31 cellular contexts compared by ENCODE assay signal in genomic region chr2:30705711-30706533, GRCh38.
DNase-seq lines count a peak whose midpoint lies in the region; ATAC-seq, FAIRE-seq and TF ChIP-seq lines count a peak whose summit lies in the region.
"Had no signal": no experiment of that assay in that cellular context is flagged by ENCODE, and none has a peak within 500 bp of the region (broad histone marks: within the 10 kb centered on the region; RNA-seq: fewer than 3 reads in every experiment).

No MANE protein-coding gene starts in this region.

- POLR2A ChIA-PET in A549 (lab: Yijun Ruan, JAX), result interaction anchor here (0.8 to 1.1 kb wide), 2 partner anchors 475 to 541 kb away, joined by 3 to 4 read pairs; partner anchors contain the start of gene LBH

- no peak for TF ChIP-seq RAD21 in A549 (conservative IDR thresholded peaks at IDR 0.05 in 1 of 2, IDR thresholded peaks at IDR 0.05 in 1 of 2)

- H3K36me3 ChIP-seq in SJCRH30, result no peaks in the 10 kb centered on the region
- no peaks in the 10 kb centered on the region for H3K36me3 ChIP-seq in parathyroid adenoma (ENCODE audit: control insufficient read depth, insufficient read depth, low read length)
- H3K36me3 ChIP-seq: HAP-1, right atrium auricular region had no signal

- H3K9ac ChIP-seq in parathyroid adenoma, result no peak overlapping the region

- H3K9me3 ChIP-seq in A549 (peaks cover 28% of the 10 kb centered on the region), SJCRH30 (replicated peaks) (peaks cover 16% of the 10 kb centered on the region), parathyroid adenoma (ENCODE audit: control insufficient read depth, low read length) (no peaks in the 10 kb centered on the region)
- H3K9me3 ChIP-seq: testis had no signal

- no peak for TF ChIP-seq POLR2A in A549 (IDR thresholded peaks at IDR 0.05; ENCODE audit: low read length)

- no peak overlapping the region for H3K4me3 Mint-ChIP-seq in activated naive CD8-positive, alpha-beta T cell treated with anti-CD3 and anti-CD28 coated beads, Interleukin-2, amount 50 U/mL, for 24 hours
- H3K4me3 Mint-ChIP-seq: activated CD4-positive, alpha-beta T cell treated with anti-CD3 and anti-CD28 coated beads for 36 hours; activated T-cell treated with anti-CD3 and anti-CD28 coated beads, Interleukin-2, amount 50 U/mL, for 4 hours; central memory CD8-positive, alpha-beta T cell; memory B cell; neural crest cell; stimulated activated naive CD8-positive, alpha-beta T cell treated with anti-CD3 and anti-CD28 coated beads, Interleukin-15, Interleukin-2, amounts not matched to agents 100 ng/mL and 50 ng/mL, for 24 hours had no signal

- no peak for FAIRE-seq in A549 (lab: Jason Lieb, UNC)
- FAIRE-seq: frontal cortex had no signal

- H3K27ac Mint-ChIP-seq in activated naive CD8-positive, alpha-beta T cell treated with anti-CD3 and anti-CD28 coated beads, Interleukin-2, amount 50 U/mL, for 24 hours, result no peak overlapping the region
- H3K27ac Mint-ChIP-seq: activated CD4-positive, alpha-beta T cell treated with anti-CD3 and anti-CD28 coated beads for 36 hours; memory B cell; stimulated activated naive CD8-positive, alpha-beta T cell treated with anti-CD3 and anti-CD28 coated beads, Interleukin-15, Interleukin-2, amounts not matched to agents 100 ng/mL and 50 ng/mL, for 24 hours had no signal

- CTCF ChIA-PET in A549 (lab: Yijun Ruan, JAX), result interaction anchor here (0.7 to 17.6 kb wide), 30 partner anchors 8 to 557 kb away, joined by 3 to 460 read pairs (median 6); no protein-coding TSS in a partner anchor

- peaks cover 26% of the 10 kb centered on the region for H3K9me3 Mint-ChIP-seq in activated naive CD8-positive, alpha-beta T cell treated with anti-CD3 and anti-CD28 coated beads, Interleukin-2, amount 50 U/mL, for 24 hours

- H3K4me3 ChIP-seq in A549, result no peak overlapping the region
- no peak overlapping the region for H3K4me3 ChIP-seq in SJCRH30
- no peak overlapping the region for H3K4me3 ChIP-seq in parathyroid adenoma (ENCODE audit: low read depth, low read length)
- H3K4me3 ChIP-seq: HAP-1, hepatocyte, right atrium auricular region, testis had no signal

- H3K79me2 ChIP-seq in parathyroid adenoma, result no peaks in the 10 kb centered on the region
- H3K79me2 ChIP-seq: hepatocyte had no signal

- H3K4me2 ChIP-seq in A549, result no peak overlapping the region
- H3K4me2 ChIP-seq in parathyroid adenoma (ENCODE audit: low read length), result no peak overlapping the region
- H3K4me2 ChIP-seq: hepatocyte had no signal

- H2AFZ ChIP-seq in parathyroid adenoma, result peak overlapping the region; percentile 82
- H2AFZ ChIP-seq: hepatocyte had no signal

- WGBS in A549 (ENCODE audit: missing lambda C conversion rate), result 80% methylated on average over 10 of the region's 10 CpGs

- TF ChIP-seq CTCF in A549 (IDR thresholded peaks at IDR 0.05), result no peak
- no peak for TF ChIP-seq CTCF in parathyroid adenoma (IDR thresholded peaks at IDR 0.05)

- H3K27ac ChIP-seq in A549, result peak overlapping the region; percentile 26 to 54; a peak in 3 of 6 replicates
- no peak overlapping the region for H3K27ac ChIP-seq in SJCRH30
- no peak overlapping the region for H3K27ac ChIP-seq in parathyroid adenoma
- H3K27ac ChIP-seq: hepatocyte, testis had no signal

- DNase-seq in A549 (ENCODE audit: low read depth in 1 of 2, low spot score in 1 of 2) (no peak), SJCRH30 (peak; percentile 25 to 43), ecto neural progenitor cell (ENCODE audit: low spot score) (peak; percentile 34)
- DNase-seq in effector CD8-positive, alpha-beta T cell (lab: John Stamatoyannopoulos, UW), result no peak
- no peak for DNase-seq in activated naive CD8-positive, alpha-beta T cell treated with anti-CD3 and anti-CD28 coated beads, Interleukin-2, amount 50 U/mL, for 24 hours
- DNase-seq: activated CD4-positive, alpha-beta T cell treated with anti-CD3 and anti-CD28 coated beads for 36 hours; activated naive CD4-positive, alpha-beta T cell; activated T-cell treated with anti-CD3 and anti-CD28 coated beads, Interleukin-2, amount 50 U/mL, for 4 hours; Calu3; dermis blood vessel endothelial cell; GF-D8; KBM-7; kidney glomerular epithelial cell; NCI-H1092 treated with DMSO at 0.1 percent for 48 hours; NCI-H187 treated with DMSO at 0.1 percent for 48 hours; NCI-H2171; NCI-H510A; posterior cingulate gyrus; stimulated activated CD4-positive, alpha-beta T cell treated with anti-CD3 and anti-CD28 coated beads, Interleukin-1b, Interleukin-23, amount 100 ng/mL, for 48 hours; testis had no signal

- H3K36me3 Mint-ChIP-seq in activated naive CD8-positive, alpha-beta T cell treated with anti-CD3 and anti-CD28 coated beads, Interleukin-2, amount 50 U/mL, for 24 hours (ENCODE audit: low read depth), result peaks cover 5% of the 10 kb centered on the region

- ATAC-seq in A549, result no peak
- ATAC-seq in activated CD4-positive, CD25-positive, alpha-beta regulatory T cell treated with anti-CD3 and anti-CD28 coated beads, Interleukin-2, amount 50 U/mL, for 24 hours, result no peak
- ATAC-seq in activated naive CD8-positive, alpha-beta T cell treated with anti-CD3 and anti-CD28 coated beads, Interleukin-2, amount 50 U/mL, for 24 hours, result no peak
- no peak for ATAC-seq in HG02678 (IDR thresholded peaks at IDR 0.05; ENCODE audit: unreplicated experiment)

- H3K27me3 Mint-ChIP-seq in activated naive CD8-positive, alpha-beta T cell treated with anti-CD3 and anti-CD28 coated beads, Interleukin-2, amount 50 U/mL, for 24 hours, result no peaks in the 10 kb centered on the region
- H3K27me3 Mint-ChIP-seq: memory B cell; stimulated activated naive CD8-positive, alpha-beta T cell treated with anti-CD3 and anti-CD28 coated beads, Interleukin-15, Interleukin-2, amounts not matched to agents 100 ng/mL and 50 ng/mL, for 24 hours had no signal

- H3K27me3 ChIP-seq in SJCRH30 (no peaks in the 10 kb centered on the region), parathyroid adenoma (ENCODE audit: control insufficient read depth, insufficient read depth, low read length) (no peaks in the 10 kb centered on the region)
- H3K27me3 ChIP-seq: hepatocyte, right atrium auricular region, testis had no signal

- no peaks in the 10 kb centered on the region for H3K4me1 Mint-ChIP-seq in activated naive CD8-positive, alpha-beta T cell treated with anti-CD3 and anti-CD28 coated beads, Interleukin-2, amount 50 U/mL, for 24 hours
- H3K4me1 Mint-ChIP-seq: activated CD4-positive, alpha-beta T cell treated with anti-CD3 and anti-CD28 coated beads for 36 hours; central memory CD8-positive, alpha-beta T cell; neural crest cell had no signal

- H3K4me1 ChIP-seq in A549 (no peaks in the 10 kb centered on the region), SJCRH30 (peaks cover 7% of the 10 kb centered on the region; the same call in 1 of the 2 replicates), parathyroid adenoma (peaks cover 2% of the 10 kb centered on the region)
- H3K4me1 ChIP-seq: testis had no signal

- TF ChIP-seq EP300 in A549 (IDR thresholded peaks at IDR 0.05), result no peak

TF ChIP-seq in A549, 52 proteins besides CTCF, POLR2A, EP300 and RAD21 (continues in another document):
- TF ChIP-seq, protein P1, sequence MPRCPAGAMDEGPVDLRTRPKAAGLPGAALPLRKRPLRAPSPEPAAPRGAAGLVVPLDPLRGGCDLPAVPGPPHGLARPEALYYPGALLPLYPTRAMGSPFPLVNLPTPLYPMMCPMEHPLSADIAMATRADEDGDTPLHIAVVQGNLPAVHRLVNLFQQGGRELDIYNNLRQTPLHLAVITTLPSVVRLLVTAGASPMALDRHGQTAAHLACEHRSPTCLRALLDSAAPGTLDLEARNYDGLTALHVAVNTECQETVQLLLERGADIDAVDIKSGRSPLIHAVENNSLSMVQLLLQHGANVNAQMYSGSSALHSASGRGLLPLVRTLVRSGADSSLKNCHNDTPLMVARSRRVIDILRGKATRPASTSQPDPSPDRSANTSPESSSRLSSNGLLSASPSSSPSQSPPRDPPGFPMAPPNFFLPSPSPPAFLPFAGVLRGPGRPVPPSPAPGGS (IDR thresholded peaks at IDR 0.05), result no peak
- no peak for TF ChIP-seq REST (IDR thresholded peaks at IDR 0.05)
- no peak for TF ChIP-seq CHD4 (IDR thresholded peaks at IDR 0.05; ENCODE audit: borderline replicate concordance)
- no peak for TF ChIP-seq SMC3 (IDR thresholded peaks at IDR 0.05)
- no peak for TF ChIP-seq CBX2 (IDR thresholded peaks at IDR 0.05; ENCODE audit: borderline replicate concordance, low read depth)
- TF ChIP-seq TFCP2L1 (CRISPR knock-in tag; IDR thresholded peaks at IDR 0.05), result no peak
- TF ChIP-seq, protein P2, sequence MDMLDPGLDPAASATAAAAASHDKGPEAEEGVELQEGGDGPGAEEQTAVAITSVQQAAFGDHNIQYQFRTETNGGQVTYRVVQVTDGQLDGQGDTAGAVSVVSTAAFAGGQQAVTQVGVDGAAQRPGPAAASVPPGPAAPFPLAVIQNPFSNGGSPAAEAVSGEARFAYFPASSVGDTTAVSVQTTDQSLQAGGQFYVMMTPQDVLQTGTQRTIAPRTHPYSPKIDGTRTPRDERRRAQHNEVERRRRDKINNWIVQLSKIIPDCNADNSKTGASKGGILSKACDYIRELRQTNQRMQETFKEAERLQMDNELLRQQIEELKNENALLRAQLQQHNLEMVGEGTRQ (IDR thresholded peaks at IDR 0.05), result no peak
- no peak for TF ChIP-seq SREBF2 (IDR thresholded peaks at IDR 0.05)

Comparison
In these comparisons a context has a peak if more than half of its experiments do, and no peak if none do; other contexts are left out.
1. DNase-seq: peak in SJCRH30 (2 of 2) and ecto neural progenitor cell (single experiment); none in A549 (0 of 2), effector CD8-positive, alpha-beta T cell (single experiment) and activated naive CD8-positive, alpha-beta T cell treated with anti-CD3 and anti-CD28 coated beads, Interleukin-2, amount 50 U/mL, for 24 hours (single experiment).
2. H3K27ac ChIP-seq: peak in A549 (2 of 2); none in SJCRH30 (single experiment) and parathyroid adenoma (single experiment).